In the genomic region with DNA sequence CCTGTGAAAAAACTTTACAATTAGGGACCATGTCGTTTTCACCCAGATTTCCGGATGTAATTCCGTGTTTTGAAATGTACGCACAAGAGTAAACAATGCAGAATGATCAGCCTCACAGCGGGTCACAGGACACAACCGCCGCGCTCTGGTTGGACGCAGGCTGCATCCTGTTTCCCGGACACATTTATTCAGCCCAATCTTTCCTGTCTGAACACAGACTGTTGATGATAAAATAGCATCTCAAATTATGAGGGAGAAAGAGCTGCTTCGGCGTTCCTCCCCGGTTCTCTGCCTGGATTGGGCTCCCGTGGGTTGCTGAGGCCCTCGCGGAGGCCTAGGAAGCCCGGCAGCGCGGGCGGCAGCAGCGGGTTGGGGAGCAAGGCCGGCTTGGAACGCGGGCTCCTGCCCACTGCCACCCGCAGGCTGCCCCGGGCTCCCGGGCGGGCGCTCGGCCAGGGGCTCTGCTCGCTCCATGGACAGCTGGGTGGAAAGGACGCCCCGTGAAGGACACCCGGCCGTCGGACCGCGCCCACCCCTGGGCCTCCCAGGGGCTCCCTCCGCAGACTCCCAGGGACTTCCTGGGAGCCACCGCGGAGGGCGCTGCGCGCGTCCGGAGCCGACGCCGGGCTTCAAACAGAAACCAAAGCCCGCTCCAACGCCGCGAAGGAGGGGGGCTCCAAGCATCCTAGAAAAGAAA, we compare ENCODE assay signal across 8 cellular contexts.
DNase-seq lines count a peak whose midpoint lies in the region; ATAC-seq and TF ChIP-seq lines count a peak whose summit lies in the region.

No MANE protein-coding gene starts in this region.

- H3K9me3 ChIP-seq in neural progenitor cell (ENCODE audit: low read depth) = no peaks in the 10 kb centered on the region

- peak overlapping the region; percentile 71 for H3K4me3 Mint-ChIP-seq in activated naive CD8-positive, alpha-beta T cell treated with anti-CD3 and anti-CD28 coated beads, Interleukin-2, amount 10 ng/mL, durations not matched to agents 7 days and 5 days
- peak overlapping the region; percentile 88 for H3K4me3 Mint-ChIP-seq in neural progenitor cell

- H3K4me1 Mint-ChIP-seq in activated naive CD8-positive, alpha-beta T cell treated with anti-CD3 and anti-CD28 coated beads, Interleukin-2, amount 10 ng/mL, durations not matched to agents 7 days and 5 days = no peaks in the 10 kb centered on the region
- H3K4me1 Mint-ChIP-seq in neural progenitor cell = peaks cover 51% of the 10 kb centered on the region

- H3K4me2 ChIP-seq in neural progenitor cell = peak overlapping the region; percentile 84

- H3K27me3 ChIP-seq in neural progenitor cell = no peaks in the 10 kb centered on the region

- no peaks in the 10 kb centered on the region for H3K9me3 Mint-ChIP-seq in activated naive CD8-positive, alpha-beta T cell treated with anti-CD3 and anti-CD28 coated beads, Interleukin-2, amount 10 ng/mL, durations not matched to agents 7 days and 5 days
- no peaks in the 10 kb centered on the region for H3K9me3 Mint-ChIP-seq in neural progenitor cell

- H2AFZ ChIP-seq in neural progenitor cell (replicated peaks) = peak overlapping the region; percentile 80

- H3K36me3 ChIP-seq in neural progenitor cell = no peaks in the 10 kb centered on the region

- H3K27ac Mint-ChIP-seq in activated naive CD8-positive, alpha-beta T cell treated with anti-CD3 and anti-CD28 coated beads, Interleukin-2, amount 10 ng/mL, durations not matched to agents 7 days and 5 days = no peak overlapping the region
- H3K27ac Mint-ChIP-seq in neural progenitor cell = peak overlapping the region; percentile 98

- peaks cover 51% of the 10 kb centered on the region for H3K4me1 ChIP-seq in neural progenitor cell

- peaks cover 18% of the 10 kb centered on the region for H3K27me3 Mint-ChIP-seq in activated naive CD8-positive, alpha-beta T cell treated with anti-CD3 and anti-CD28 coated beads, Interleukin-2, amount 10 ng/mL, durations not matched to agents 7 days and 5 days
- no peaks in the 10 kb centered on the region for H3K27me3 Mint-ChIP-seq in neural progenitor cell (ENCODE audit: insufficient read depth, low read depth)

- no peaks in the 10 kb centered on the region for H4K20me1 ChIP-seq in neural progenitor cell (ENCODE audit: low read depth)

- H3F3A ChIP-seq in neural progenitor cell (ENCODE audit: low read depth) = peaks cover 39% of the 10 kb centered on the region

- H3K27ac ChIP-seq in neural progenitor cell = peak overlapping the region; percentile 85

- POLR2A ChIA-PET in activated naive CD8-positive, alpha-beta T cell treated with anti-CD3 and anti-CD28 coated beads, Interleukin-2, amount 10 ng/mL, durations not matched to agents 7 days and 5 days (lab: Charles Lee) = no interaction called here

- peak overlapping the region; percentile 63 for H3K4me3 ChIP-seq in neural progenitor cell

- TF ChIP-seq CTCF in neural progenitor cell (IDR thresholded peaks at IDR 0.05) = peak; percentile 63

- peak; percentile 80 for ATAC-seq in GM18517 (IDR thresholded peaks at IDR 0.05; ENCODE audit: unreplicated experiment)
- peak; percentile 90 for ATAC-seq in HG02973 (IDR thresholded peaks at IDR 0.05; ENCODE audit: unreplicated experiment)
- peak; percentile 39 for ATAC-seq in activated naive CD8-positive, alpha-beta T cell treated with anti-CD3 and anti-CD28 coated beads, Interleukin-2, amount 10 ng/mL, durations not matched to agents 7 days and 5 days (ENCODE audit: low read depth)

- intact Hi-C loops in head of caudate nucleus (cut with DNase I) = no loop called here

- peak overlapping the region; percentile 85 for H3K9ac ChIP-seq in neural progenitor cell

- no peaks in the 10 kb centered on the region for H3K79me2 ChIP-seq in neural progenitor cell (ENCODE audit: low read depth)

- DNase-seq in AG08395 (ENCODE audit: low spot score) (peak; percentile 83), NCI-H2081 (lab: John Stamatoyannopoulos, UW) (peak; percentile 81 to 90), head of caudate nucleus (peak; percentile 69 to 91 (median 81)), neural progenitor cell (ENCODE audit: low spot score) (peak; percentile 85), T-helper 9 cell (no peak)
- DNase-seq in activated naive CD8-positive, alpha-beta T cell treated with anti-CD3 and anti-CD28 coated beads, Interleukin-2, amount 10 ng/mL, durations not matched to agents 7 days and 5 days = peak; percentile 29

- no peaks in the 10 kb centered on the region for H3K36me3 Mint-ChIP-seq in activated naive CD8-positive, alpha-beta T cell treated with anti-CD3 and anti-CD28 coated beads, Interleukin-2, amount 10 ng/mL, durations not matched to agents 7 days and 5 days
- peaks cover 3% of the 10 kb centered on the region for H3K36me3 Mint-ChIP-seq in neural progenitor cell

Comparison
In these comparisons a context has a peak if more than half of its experiments do, and no peak if none do; other contexts are left out.
1. ATAC-seq: peak in every context shown above with its lines; median percentile 90 in HG02973; 80 in GM18517; 39 in activated naive CD8-positive, alpha-beta T cell treated with anti-CD3 and anti-CD28 coated beads, Interleukin-2, amount 10 ng/mL, durations not matched to agents 7 days and 5 days.